In genomic region chr15:100627789-100628395, GRCh38 we compare ENCODE assay signal across 8 cellular contexts. TPM values are rescaled to one million over a fixed set of nuclear protein-coding genes. Genes with fewer than 3 reads are reported as not detected.
DNase-seq lines count a peak whose midpoint lies in the region; ATAC-seq, FAIRE-seq and TF ChIP-seq lines count a peak whose summit lies in the region.

No MANE protein-coding gene starts in this region.

- DNase-seq in AG08396 (ENCODE audit: low spot score) (peak; percentile 62), NCI-H345 treated with DMSO at 0.1 percent for 48 hours (lab: John Stamatoyannopoulos, UW; ENCODE audit: unreplicated experiment) (peak; percentile 50), right lobe of liver (peak in 1 of 3 donors; percentile 63)
- DNase-seq in activated CD4-positive, alpha-beta T cell treated with anti-CD3 and anti-CD28 coated beads for 4 hours: peak; percentile 47 to 72
- peak; percentile 17 to 43 (median 33) for DNase-seq in stimulated activated CD4-positive, alpha-beta T cell treated with anti-CD3 and anti-CD28 coated beads, TNF-alpha, amount 100 ng/mL, for 48 hours (ENCODE audit: low read depth in 3 of 3)

- H3K27ac ChIP-seq in right lobe of liver: no peak overlapping the region

- no peak overlapping the region for H3K4me3 ChIP-seq in right lobe of liver

- no peaks in the 10 kb centered on the region for H3K9me3 ChIP-seq in right lobe of liver

- intact Hi-C loops in right lobe of liver (cut with DNase I): no loop called here

- no peak for TF ChIP-seq POLR2A in right lobe of liver (IDR thresholded peaks at IDR 0.05)

- ATAC-seq in GM18519 (IDR thresholded peaks at IDR 0.05; ENCODE audit: low FRiP score, unreplicated experiment): peak; percentile 63
- peak; percentile 87 for ATAC-seq in HG03108 (IDR thresholded peaks at IDR 0.05; ENCODE audit: unreplicated experiment)
- peak; percentile 94 to 97 (median 96) for ATAC-seq in right lobe of liver

- H3K27me3 ChIP-seq in right lobe of liver: no peaks in the 10 kb centered on the region

- peaks cover 0 to 12% (median 7%) of the 10 kb centered on the region in 4 donors for H3K36me3 ChIP-seq in right lobe of liver

- 25% methylated on average over 6 of the region's 6 CpGs for WGBS in right lobe of liver (ENCODE audit: insufficient coverage, low coverage, low lambda C conversion rate, missing lambda C conversion rate)

- peak; percentile 79 to 89 (median 83) for TF ChIP-seq CTCF in right lobe of liver (IDR thresholded peaks at IDR 0.05)

- H3K4me1 ChIP-seq in right lobe of liver: no peaks in the 10 kb centered on the region

- peak; percentile 81 for FAIRE-seq in colon (lab: Jason Lieb, UNC)

RNA-seq across cellular contexts. Expression of gene ASB7, which starts 25.5 kb away (rescaled TPM):
- 1 to 10 TPM; 5.4 to 7.9 (median 7.2) TPM for total RNA-seq in right lobe of liver

RNA-seq across cellular contexts. Expression of gene LINS1, which starts 25.9 kb away (rescaled TPM):
- total RNA-seq in right lobe of liver: 1 to 10 TPM; 4.5 to 8.6 (median 5.1) TPM
